In the genomic region with DNA sequence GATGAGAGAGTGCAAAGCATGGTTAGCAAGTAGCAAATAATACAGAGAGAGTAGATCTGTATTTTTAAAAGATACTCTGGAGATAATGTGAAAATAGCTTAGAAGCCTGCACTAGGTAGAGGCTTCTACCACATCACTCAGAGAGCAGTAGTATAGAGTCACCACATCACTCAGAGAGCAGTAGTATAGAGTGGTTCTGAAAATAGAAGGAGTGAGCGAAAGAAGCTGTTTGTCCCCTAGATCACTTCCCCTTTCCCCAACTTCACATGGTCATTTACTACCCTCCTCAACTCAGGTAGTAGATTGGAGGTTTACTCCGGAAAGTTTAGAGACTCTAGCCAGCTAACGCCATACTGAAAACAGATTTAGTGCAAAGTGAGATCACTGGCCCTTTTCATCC, we compare ENCODE assay signal across 18 cellular contexts.
"Had no signal": no experiment of that assay in that cellular context is flagged by ENCODE, and none has a peak within 500 bp of the region (broad histone marks: within the 10 kb centered on the region; RNA-seq: fewer than 3 reads in every experiment).

No MANE protein-coding gene starts in this region.

- H3K4me3 Mint-ChIP-seq: activated CD4-positive, alpha-beta memory T cell treated with anti-CD3 and anti-CD28 coated beads for 36 hours; activated T-helper 1 cell treated with anti-CD3 and anti-CD28 coated beads, Interleukin-12 subunit alpha, Interleukin-12 subunit beta, Interleukin-2, Interleukin-4 antibody, amounts not matched to agents 30 ng/mL and 10 ng/mL and 1 ng/mL, durations not matched to agents 14 hours and 24 hours and 36 hours; brain; central memory CD8-positive, alpha-beta T cell; naive B cell had no signal

- H3K79me2 ChIP-seq: hepatocyte had no signal

- H3K9me3 ChIP-seq: lower lobe of right lung, neutrophil, stomach had no signal

- H3K27me3 ChIP-seq: hepatocyte, neutrophil, stomach had no signal

- H2AFZ ChIP-seq: hepatocyte had no signal

- DNase-seq: activated CD4-positive, alpha-beta memory T cell treated with anti-CD3 and anti-CD28 coated beads for 36 hours; activated CD4-positive, CD25-positive, alpha-beta regulatory T cell treated with anti-CD3 and anti-CD28 coated beads, Interleukin-2, amount 50 U/mL, for 72 hours; activated CD8-positive, alpha-beta memory T cell treated with anti-CD3 and anti-CD28 coated beads, Interleukin-2, amount 50 U/mL, for 4 hours; activated naive CD4-positive, alpha-beta T cell treated with Interleukin-2 at 50 U/mL for 16 hours; amygdala; cortex of kidney; effector memory CD4-positive, alpha-beta T cell; kidney glomerular epithelial cell; lower lobe of right lung; midbrain; naive B cell; stomach had no signal

- H3K4me2 ChIP-seq: hepatocyte had no signal

- H3K9me3 Mint-ChIP-seq: activated CD4-positive, alpha-beta memory T cell treated with anti-CD3 and anti-CD28 coated beads for 36 hours; activated T-helper 1 cell treated with anti-CD3 and anti-CD28 coated beads, Interleukin-12 subunit alpha, Interleukin-12 subunit beta, Interleukin-2, Interleukin-4 antibody, amounts not matched to agents 30 ng/mL and 10 ng/mL and 1 ng/mL, durations not matched to agents 14 hours and 24 hours and 36 hours; brain; central memory CD8-positive, alpha-beta T cell; naive B cell had no signal

- ATAC-seq: lower lobe of right lung had no signal

- H3K27ac Mint-ChIP-seq: activated CD4-positive, alpha-beta memory T cell treated with anti-CD3 and anti-CD28 coated beads for 36 hours; activated T-helper 1 cell treated with anti-CD3 and anti-CD28 coated beads, Interleukin-12 subunit alpha, Interleukin-12 subunit beta, Interleukin-2, Interleukin-4 antibody, amounts not matched to agents 30 ng/mL and 10 ng/mL and 1 ng/mL, durations not matched to agents 14 hours and 24 hours and 36 hours; brain had no signal

- H3K36me3 ChIP-seq: neutrophil had no signal

- H3K4me1 ChIP-seq: lower lobe of right lung, stomach had no signal

- H3K4me3 ChIP-seq: hepatocyte, lower lobe of right lung, skin epidermis, stomach had no signal

- H3K27me3 Mint-ChIP-seq: activated CD4-positive, alpha-beta memory T cell treated with anti-CD3 and anti-CD28 coated beads for 36 hours; brain; central memory CD8-positive, alpha-beta T cell; naive B cell had no signal

- H3K27ac ChIP-seq: hepatocyte, lower lobe of right lung, neutrophil, skin epidermis, stomach had no signal

- H3K4me1 Mint-ChIP-seq: brain, naive B cell had no signal
